Comparison of ENCODE assay signal across 8 cellular contexts in the genomic region with DNA sequence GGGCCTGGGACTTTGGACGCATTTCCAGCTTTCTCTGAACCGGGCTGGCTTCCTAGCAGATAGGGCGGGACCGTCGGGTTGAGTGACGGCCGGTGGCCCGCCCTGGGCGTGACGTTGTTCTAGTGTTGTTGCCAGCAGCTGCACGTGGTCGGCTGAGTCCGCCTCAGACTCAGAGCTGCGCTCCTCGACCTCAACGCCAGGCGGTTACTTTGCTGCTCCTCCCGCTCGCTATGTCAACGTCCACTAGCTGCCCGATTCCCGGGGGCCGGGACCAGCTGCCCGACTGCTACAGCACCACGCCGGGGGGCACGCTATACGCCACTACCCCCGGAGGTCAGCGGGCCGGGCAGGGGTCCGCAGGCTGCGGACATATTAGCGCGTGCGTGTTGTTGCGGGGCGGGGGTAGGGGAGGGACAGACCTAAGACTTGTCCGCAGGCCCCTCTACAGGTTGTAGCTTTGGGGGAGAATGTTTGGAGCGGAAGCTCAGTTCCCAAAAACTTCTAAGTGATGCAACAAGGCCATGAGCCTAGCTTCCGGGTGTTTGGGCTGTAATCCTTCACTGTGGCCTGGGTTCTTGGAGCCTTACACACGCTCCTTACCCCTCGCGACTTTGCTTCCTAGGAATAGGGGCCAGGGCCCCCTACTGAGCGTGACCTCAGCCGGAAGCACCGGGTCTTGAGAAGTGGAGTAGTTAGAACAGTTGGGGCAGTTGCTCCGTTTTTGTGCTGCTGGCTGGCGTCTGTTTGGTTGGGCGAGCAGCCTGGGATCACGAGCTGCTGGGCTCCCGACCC. TPM values are rescaled to one million over a fixed set of nuclear protein-coding genes. Genes with fewer than 3 reads are reported as not detected.
A peak's percentile ranks its signal among the peaks of the same experiment; 100 is the strongest.
DNase-seq lines count a peak whose midpoint lies in the region; ATAC-seq, FAIRE-seq and TF ChIP-seq lines count a peak whose summit lies in the region.

A gene (plus strand): TSS at position 155 of the 792 bp plus-strand sequence. CDS start 76 bp downstream, at position 231.

- H3K18ac ChIP-seq in H1 (ENCODE audit: extremely low read depth, low read length): peak within 1 kb of the TSS; percentile 68

- H3K9ac ChIP-seq in H1 (replicated peaks in 1 of 4; ENCODE audit: extremely low read depth in 1 of 4, low read depth in 3 of 4, low read length in 3 of 4): peak within 1 kb of the TSS in 3 of 4 experiments; percentile 66 to 75 (median 74); a peak in 6 of 7 replicates

- peak within 1 kb of the TSS; percentile 59 for H3K4ac ChIP-seq in H1 (replicated peaks; ENCODE audit: insufficient read length, low read depth, low read length)

- no peak within 1 kb of the TSS; the same call in 1 of the 2 replicates for H2AK5ac ChIP-seq in H1 (ENCODE audit: low read depth, low read length)

- FAIRE-seq in H1 (lab: Jason Lieb, UNC): peak; percentile 36

- H4K20me1 ChIP-seq in H1 (replicated peaks in 1 of 2; ENCODE audit: control insufficient read depth in 1 of 2, insufficient read depth in 2 of 2, low read length in 2 of 2): peaks cover 0 to 3% of the 10 kb centered on the region in 2 experiments

- H3K36me3 ChIP-seq in A673 (ENCODE audit: insufficient read depth, low read length, poor library complexity, severe bottlenecking) (peaks cover 32% of the 10 kb centered on the region), H1 (ENCODE audit: control insufficient read depth in 2 of 4, insufficient read depth in 4 of 4, low read length in 3 of 4) (peaks cover 13 to 37% (median 30%) of the 10 kb centered on the region in 4 experiments)

- peaks cover 6% of the 10 kb centered on the region for H3K23me2 ChIP-seq in H1 (ENCODE audit: low read depth, low read length)

- H3K9me3 ChIP-seq in A673 (ENCODE audit: low read depth, low read length, poor library complexity, severe bottlenecking) (no peaks in the 10 kb centered on the region), H1 (ENCODE audit: insufficient read depth in 2 of 2, low read depth in 1 of 2, low read length in 1 of 2) (no peaks in the 10 kb centered on the region)

- peak within 1 kb of the TSS; percentile 65 for H3K27ac ChIP-seq in A673 (ENCODE audit: low read depth, low read length, poor library complexity, severe bottlenecking)
- peak within 1 kb of the TSS; percentile 73 for H3K27ac ChIP-seq in H1 (ENCODE audit: low read depth, low read length)

- CTCF ChIA-PET in A673 (lab: Charles Lee) (interaction anchor here (0.5 kb wide), 1 partner anchor 145 kb away, joined by 5 read pairs; no protein-coding TSS in a partner anchor), H1 (lab: Charles Lee; ENCODE audit: partially characterized antibody) (interaction anchor here (0.6 to 3.1 kb wide), 25 partner anchors 9 to 310 kb away, joined by 3 to 19 read pairs (median 4); a partner anchor contains a TSS)

- peak within 1 kb of the TSS; percentile 17 for H3K56ac ChIP-seq in H1 (replicated peaks; ENCODE audit: insufficient read length, low read depth, low read length)

- no peaks in the 10 kb centered on the region for H3K79me2 ChIP-seq in H1 (ENCODE audit: control insufficient read depth in 1 of 2, insufficient read depth in 2 of 2, low read length in 2 of 2)

- H4K91ac ChIP-seq in H1 (replicated peaks; ENCODE audit: insufficient read length, low read length): peak within 1 kb of the TSS; percentile 49

- H3K79me1 ChIP-seq in H1 (ENCODE audit: low read depth, low read length): no peaks in the 10 kb centered on the region; the same call in 1 of the 2 replicates

- peak within 1 kb of the TSS; percentile 51 for H4K5ac ChIP-seq in H1 (ENCODE audit: insufficient read length, low read depth, low read length)

- no peak for TF ChIP-seq EP300 in H1 (IDR thresholded peaks at IDR 0.05; ENCODE audit: borderline replicate concordance in 1 of 2, low read depth in 2 of 2, low read length in 2 of 2)

- H3K14ac ChIP-seq in H1 (ENCODE audit: insufficient read length): no peak within 1 kb of the TSS

- H3K4me3 ChIP-seq in A673 (ENCODE audit: low read depth, low read length, poor library complexity, severe bottlenecking) (peak within 1 kb of the TSS; percentile 30), H1 (ENCODE audit: extremely low read depth in 1 of 4, insufficient read depth in 2 of 4, low read depth in 3 of 4, low read length in 4 of 4) (peak within 1 kb of the TSS; percentile 34 to 66 (median 44))

- peak within 1 kb of the TSS; percentile 94 for H4K8ac ChIP-seq in H1 (ENCODE audit: extremely low read depth, insufficient read depth, low read length)

- H2BK120ac ChIP-seq in H1 (replicated peaks; ENCODE audit: low read depth, low read length): no peak within 1 kb of the TSS

- POLR2A ChIA-PET in A673 (lab: Charles Lee; ENCODE audit: low non-redundant PET): interaction anchor here (0.5 to 1.3 kb wide), 3 partner anchors 10 to 321 kb away, joined by 3 to 5 read pairs (median 5); a partner anchor contains a TSS
- POLR2A ChIA-PET in H1 (lab: Charles Lee; ENCODE audit: partially characterized antibody): interaction anchor here (0.7 to 14.4 kb wide), 25 partner anchors 12 to 203 kb away, joined by 3 to 191 read pairs (median 5); a partner anchor contains a TSS

- H3K23ac ChIP-seq in H1 (ENCODE audit: insufficient read length): no peak within 1 kb of the TSS

- peak within 1 kb of the TSS; percentile 3; the same call in 1 of the 2 replicates for H2BK12ac ChIP-seq in H1 (ENCODE audit: low read depth, low read length)

- DNase-seq in A673 (ENCODE audit: low spot score) (peak; percentile 93), NCI-H526 treated with DMSO at 0.1 percent for 48 hours (lab: John Stamatoyannopoulos, UW) (peak; percentile 86), H1 (ENCODE audit: low read depth in 1 of 2, low spot score in 2 of 2) (peak; percentile 91 to 95), medulla oblongata (ENCODE audit: extremely low spot score) (peak; percentile 98)
- peak; percentile 51 to 77 (median 67) for DNase-seq in activated CD8-positive, alpha-beta memory T cell treated with anti-CD3 and anti-CD28 coated beads for 48 hours (ENCODE audit: low read depth in 2 of 3, low spot score in 2 of 3)
- peak; percentile 72 to 86 (median 80) for DNase-seq in stimulated activated CD4-positive, alpha-beta T cell treated with anti-CD3 and anti-CD28 coated beads, TNF-alpha, amount 100 ng/mL, for 48 hours (ENCODE audit: low read depth in 3 of 3)

- H3K4me2 ChIP-seq in H1 (ENCODE audit: insufficient read depth in 1 of 2, low read depth in 2 of 2, low read length in 2 of 2): peak within 1 kb of the TSS; percentile 71 to 94

- H3K27me3 ChIP-seq in A673 (replicated peaks; ENCODE audit: insufficient read depth, low read depth, low read length, poor library complexity) (no peaks in the 10 kb centered on the region), H1 (replicated peaks in 1 of 4; ENCODE audit: control insufficient read depth in 3 of 4, extremely low read depth in 1 of 4, insufficient read depth in 3 of 4, low read length in 3 of 4) (no peaks in the 10 kb centered on the region)

- TSS peak; percentile 35 for BruUV-seq in A673 (replicated peaks; lab: Mats Ljungman, UMichigan)

- H3K4me1 ChIP-seq in A673 (ENCODE audit: insufficient read depth, low read length, poor library complexity, severe bottlenecking) (peaks cover 10% of the 10 kb centered on the region), H1 (replicated peaks in 1 of 4; ENCODE audit: control insufficient read depth in 3 of 4, insufficient read depth in 4 of 4, low read length in 3 of 4) (peaks cover 0 to 18% (median 6%) of the 10 kb centered on the region in 4 experiments; a peak in 4 of 7 replicates)

- TF ChIP-seq CTCF in A673 (conservative IDR thresholded peaks at IDR 0.05; ENCODE audit: low read depth, low read length) (peak; percentile 49), H1 (IDR thresholded peaks at IDR 0.05; ENCODE audit: control extremely low read depth in 1 of 3, insufficient read depth in 1 of 3, low read depth in 1 of 3, low read length in 3 of 3) (peak; percentile 40 to 73 (median 61))

- TF ChIP-seq POLR2A in H1 (IDR thresholded peaks at IDR 0.05; ENCODE audit: control extremely low read depth in 1 of 2, low read depth in 2 of 2, low read length in 2 of 2): peak; percentile 72 to 83

- H2BK15ac ChIP-seq in H1 (ENCODE audit: low read length): no peak within 1 kb of the TSS

- intact Hi-C loops in A673 (cut with micrococcal nuclease; ENCODE audit: unreplicated experiment): no loop called here

- 6% methylated on average over 45 of the region's 52 CpGs; no CpG with 5 or more reads in 1 of the 2 experiments for WGBS in H1 (ENCODE audit: extremely low coverage in 1 of 2, insufficient coverage in 1 of 2, insufficient read length in 1 of 2, insufficient replicate concordance in 2 of 2, low coverage in 1 of 2, low lambda C conversion rate in 2 of 2, missing lambda C conversion rate in 1 of 2), 2 experiments

- peak within 1 kb of the TSS; percentile 14; the same call in 1 of the 2 replicates for H2AFZ ChIP-seq in H1 (ENCODE audit: low read length)

- H2BK5ac ChIP-seq in H1 (ENCODE audit: low read depth, low read length): peak within 1 kb of the TSS; percentile 38

- ATAC-seq in GM18870 (IDR thresholded peaks at IDR 0.05; ENCODE audit: unreplicated experiment) (peak; percentile 91), HG03135 (IDR thresholded peaks at IDR 0.05; ENCODE audit: unreplicated experiment) (peak; percentile 99)

- peak; percentile 35 to 43 for TF ChIP-seq RAD21 in H1 (IDR thresholded peaks at IDR 0.05 in 1 of 2, conservative IDR thresholded peaks at IDR 0.05 in 1 of 2; ENCODE audit: low read depth in 2 of 2, low read length in 2 of 2)

- H2BK20ac ChIP-seq in H1 (ENCODE audit: low read length): no peak within 1 kb of the TSS

TF ChIP-seq in H1, 55 proteins besides CTCF, POLR2A, EP300 and RAD21 (continues in another document):
- TF ChIP-seq SP4 (IDR thresholded peaks at IDR 0.05; ENCODE audit: low read length): peak; percentile 96

RNA-seq across cellular contexts. Expression of the gene that starts here (rescaled TPM):
- total RNA-seq in A673 (2021): 5.6 and 7.6 TPM in 2 replicates
- total RNA-seq in H1 (2021; fragmentation: NEBNext Ultra II Directional; extraction: Animal tissue kit (Norgen Biotek cat#: 25700)): 8.9 and 11.7 TPM in 2 replicates
- polyA plus RNA-seq in H1 (2011; rRNA removed): 11.0 and 11.1 TPM in 2 replicates
- 7.6 TPM for polyA plus RNA-seq in H1 (2011; cell fraction: cytosol; rRNA removed)
- polyA plus RNA-seq in H1 (2011; cell fraction: nucleus; rRNA removed): 7.5 TPM
- polyA plus RNA-seq in H1 (2012, experiment 1 of 2): 7.5 to 15.4 TPM (median 11.0 TPM) in 4 replicates
- 12.7 TPM for polyA plus RNA-seq in H1 (2012, experiment 2 of 2)
- polyA plus RNA-seq in H1 (2013, experiment 1 of 2): 13.9 TPM
- polyA plus RNA-seq in H1 (2013, experiment 2 of 2): 13.9 TPM
- 0.59 and 3.4 TPM in 2 replicates for polyA minus RNA-seq in H1 (2011; rRNA and poly(A)+ RNA removed)
- 7.2 TPM for polyA minus RNA-seq in H1 (2011; cell fraction: cytosol; rRNA and poly(A)+ RNA removed)
- polyA minus RNA-seq in H1 (2011; cell fraction: nucleus; rRNA and poly(A)+ RNA removed): 3.7 TPM

Comparison
In these comparisons a context has a peak if more than half of its experiments do, and no peak if none do; other contexts are left out.
1. Peak in every context shown above with its lines: DNase-seq, ATAC-seq, H3K4me3 ChIP-seq and H3K27ac ChIP-seq.